In the genomic region with DNA sequence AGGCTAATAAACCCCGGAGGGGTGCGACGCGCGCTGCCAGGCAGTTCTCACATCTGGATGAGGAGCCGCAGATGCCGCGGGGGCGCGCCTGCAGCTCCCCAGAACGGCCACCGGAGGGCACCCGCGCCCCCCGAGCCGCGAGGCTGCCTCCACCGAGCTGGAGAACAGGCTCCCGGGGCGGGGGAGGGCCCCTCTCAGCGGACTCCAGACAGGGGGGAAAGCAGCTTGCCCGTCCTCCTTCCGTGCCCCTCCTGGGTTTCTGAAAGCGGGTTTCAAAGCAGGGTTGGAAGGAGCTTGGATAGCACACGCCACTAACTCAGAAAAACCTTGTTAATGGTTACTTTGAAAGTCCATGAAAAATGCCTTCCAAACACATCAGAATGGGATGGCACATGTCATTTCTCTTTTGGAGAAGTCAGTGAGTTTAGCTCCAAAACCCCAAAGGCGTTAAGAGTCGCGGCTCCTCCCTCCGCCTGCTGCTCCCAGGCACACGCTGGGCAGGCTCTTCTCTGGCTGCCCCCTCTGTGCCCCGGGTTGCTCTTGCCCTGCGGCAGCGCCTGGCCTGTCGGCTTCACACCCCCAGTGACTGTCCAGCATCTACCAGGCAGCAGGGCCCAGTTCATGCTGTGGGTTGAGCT, we compare ENCODE assay signal across 8 cellular contexts.
DNase-seq lines count a peak whose midpoint lies in the region; ATAC-seq and TF ChIP-seq lines count a peak whose summit lies in the region.

No MANE protein-coding gene starts in this region.

- no peak overlapping the region for H2BK12ac ChIP-seq in H9 (ENCODE audit: insufficient read length, low read depth, low read length)

- peak; percentile 94 for TF ChIP-seq CTCF in H9 (conservative IDR thresholded peaks at IDR 0.05)

- no peaks in the 10 kb centered on the region for H4K20me1 ChIP-seq in H9 (ENCODE audit: control insufficient read depth, insufficient read depth, insufficient read length)

- no peak overlapping the region for H4K91ac ChIP-seq in H9 (ENCODE audit: insufficient read length, low read depth, low read length)

- no peak overlapping the region for H2AFZ ChIP-seq in H9 (ENCODE audit: low read length)

- no peak overlapping the region for H2BK15ac ChIP-seq in H9 (ENCODE audit: low read depth, low read length)

- H3K56ac ChIP-seq in H9 (ENCODE audit: insufficient read length, low read depth, low read length): no peak overlapping the region

- peak in 1 of 2 donors; percentile 65 for DNase-seq in activated naive CD4-positive, alpha-beta T cell treated with anti-CD3 and anti-CD28 coated beads, Interleukin-2, amount 50 U/mL, for 72 hours (ENCODE audit: low spot score in 2 of 2)
- no peak for DNase-seq in activated naive CD4-positive, alpha-beta T cell treated with Interleukin-2 at 50 U/mL for 16 hours
- DNase-seq in H9 (peak; percentile 81), NAMALWA (ENCODE audit: low spot score) (peak; percentile 60), amniotic epithelial cell (ENCODE audit: low read depth) (peak; percentile 7), globus pallidus (ENCODE audit: low spot score) (no peak)
- DNase-seq in stimulated activated CD4-positive, alpha-beta T cell treated with anti-CD3 and anti-CD28 coated beads, Interleukin-2, amount 100 ng/mL, for 24 hours: peak; percentile 20 to 48

- H3K4me1 Mint-ChIP-seq in H9: peaks cover 10 to 22% of the 10 kb centered on the region in 2 experiments; a peak in 3 of 4 replicates

- no peak overlapping the region for H3T11ph ChIP-seq in H9 (ENCODE audit: low read length)

- H2BK20ac ChIP-seq in H9 (ENCODE audit: low read depth, low read length, poor library complexity, severe bottlenecking): no peak overlapping the region

- ATAC-seq in activated naive CD4-positive, alpha-beta T cell treated with anti-CD3 and anti-CD28 coated beads, Interleukin-2, amount 50 U/mL, for 72 hours: peak; percentile 20 to 71

- no CpG with 5 or more reads among the region's 34 CpGs for WGBS in H9 (ENCODE audit: extremely low coverage, insufficient read length, low lambda C conversion rate)

- no peaks in the 10 kb centered on the region for H3K36me3 ChIP-seq in iPS-18a (ENCODE audit: control insufficient read depth, low read depth, low read length)

- H3K27ac Mint-ChIP-seq in activated naive CD4-positive, alpha-beta T cell treated with anti-CD3 and anti-CD28 coated beads, Interleukin-2, amount 50 U/mL, for 72 hours: no peak overlapping the region
- H3K27ac Mint-ChIP-seq in H9: peak overlapping the region in 1 of 3 experiments; percentile 59; a peak in 1 of 7 replicates

- H3K4ac ChIP-seq in H9 (ENCODE audit: low read depth, low read length): no peak overlapping the region

- no peak overlapping the region for H4K8ac ChIP-seq in H9 (replicated peaks; ENCODE audit: insufficient read length, low read depth, low read length)

- H3K9ac ChIP-seq in H9 (ENCODE audit: extremely low read depth, insufficient read length, low read length) (no peak overlapping the region), iPS-18a (ENCODE audit: low read length) (no peak overlapping the region)

- no peaks in the 10 kb centered on the region for H3K79me2 ChIP-seq in H9 (ENCODE audit: insufficient read depth, low read length)

- peaks cover 44% of the 10 kb centered on the region for H3K27me3 Mint-ChIP-seq in H9 (ENCODE audit: low read depth)

- H3K27me3 ChIP-seq in H9 (ENCODE audit: insufficient read depth, low read length) (no peaks in the 10 kb centered on the region; the same call in 1 of the 2 replicates), iPS-18a (ENCODE audit: control insufficient read depth, insufficient read depth, low read length) (peaks cover 23% of the 10 kb centered on the region)

- H2BK120ac ChIP-seq in H9 (ENCODE audit: low read depth, low read length, poor library complexity, severe bottlenecking): no peak overlapping the region

- H3K36me3 Mint-ChIP-seq in activated naive CD4-positive, alpha-beta T cell treated with anti-CD3 and anti-CD28 coated beads, Interleukin-2, amount 50 U/mL, for 72 hours: peaks cover 0 to 8% of the 10 kb centered on the region in 2 donors
- H3K36me3 Mint-ChIP-seq in H9 (ENCODE audit: insufficient read depth in 1 of 3, low read depth in 3 of 3): no peaks in the 10 kb centered on the region

- H3K18ac ChIP-seq in H9 (ENCODE audit: insufficient read length, low read depth, low read length): no peak overlapping the region

- H3K27ac ChIP-seq in H9 (ENCODE audit: insufficient read length, low read depth, low read length) (no peak overlapping the region), iPS-18a (ENCODE audit: low read length) (no peak overlapping the region)

- H3K23me2 ChIP-seq in H9 (ENCODE audit: insufficient read length, low read depth, low read length, poor library complexity, severe bottlenecking): peaks cover 6% of the 10 kb centered on the region

- no peak overlapping the region for H3K23ac ChIP-seq in H9 (ENCODE audit: insufficient read length, low read depth, low read length)

- no peaks in the 10 kb centered on the region for H3K79me1 ChIP-seq in H9 (ENCODE audit: insufficient read depth, low read depth, low read length, poor library complexity, severe bottlenecking)

- H3K4me2 ChIP-seq in H9 (ENCODE audit: insufficient read depth, insufficient read length, low read length): peak overlapping the region; percentile 37

- no peaks in the 10 kb centered on the region for H3K9me3 Mint-ChIP-seq in activated naive CD4-positive, alpha-beta T cell treated with anti-CD3 and anti-CD28 coated beads, Interleukin-2, amount 50 U/mL, for 72 hours
- no peaks in the 10 kb centered on the region for H3K9me3 Mint-ChIP-seq in H9

- H3K4me3 Mint-ChIP-seq in H9: no peak overlapping the region; a peak in 2 of 5 replicates

- H2BK5ac ChIP-seq in H9 (ENCODE audit: insufficient read length, low read length): no peak overlapping the region

- no peak overlapping the region for H2AK5ac ChIP-seq in H9 (ENCODE audit: insufficient read length, low read length)

- no peak overlapping the region for H4K5ac ChIP-seq in H9 (ENCODE audit: insufficient read length, low read depth, low read length)

- no peaks in the 10 kb centered on the region for H3K9me3 ChIP-seq in H9 (ENCODE audit: control insufficient read depth, low read depth, low read length)
- H3K9me3 ChIP-seq in iPS-18a (ENCODE audit: control insufficient read depth, low read depth, low read length): no peaks in the 10 kb centered on the region

- H3K4me3 ChIP-seq in iPS-18a (ENCODE audit: low read length): peak overlapping the region; percentile 51

- H3K4me1 ChIP-seq in H9 (ENCODE audit: insufficient read depth, low read length): no peaks in the 10 kb centered on the region
- peaks cover 9% of the 10 kb centered on the region for H3K4me1 ChIP-seq in iPS-18a (ENCODE audit: control insufficient read depth, low read depth, low read length)

- no peak overlapping the region for H3K14ac ChIP-seq in H9 (ENCODE audit: insufficient read depth, low read length)

Comparison
In these comparisons a context has a peak if more than half of its experiments do, and no peak if none do; other contexts are left out.
1. DNase-seq: peak in H9 (single experiment), NAMALWA (single experiment), amniotic epithelial cell (single experiment) and stimulated activated CD4-positive, alpha-beta T cell treated with anti-CD3 and anti-CD28 coated beads, Interleukin-2, amount 100 ng/mL, for 24 hours (2 of 2); none in activated naive CD4-positive, alpha-beta T cell treated with Interleukin-2 at 50 U/mL for 16 hours (single experiment) and globus pallidus (single experiment).